In the genomic region with DNA sequence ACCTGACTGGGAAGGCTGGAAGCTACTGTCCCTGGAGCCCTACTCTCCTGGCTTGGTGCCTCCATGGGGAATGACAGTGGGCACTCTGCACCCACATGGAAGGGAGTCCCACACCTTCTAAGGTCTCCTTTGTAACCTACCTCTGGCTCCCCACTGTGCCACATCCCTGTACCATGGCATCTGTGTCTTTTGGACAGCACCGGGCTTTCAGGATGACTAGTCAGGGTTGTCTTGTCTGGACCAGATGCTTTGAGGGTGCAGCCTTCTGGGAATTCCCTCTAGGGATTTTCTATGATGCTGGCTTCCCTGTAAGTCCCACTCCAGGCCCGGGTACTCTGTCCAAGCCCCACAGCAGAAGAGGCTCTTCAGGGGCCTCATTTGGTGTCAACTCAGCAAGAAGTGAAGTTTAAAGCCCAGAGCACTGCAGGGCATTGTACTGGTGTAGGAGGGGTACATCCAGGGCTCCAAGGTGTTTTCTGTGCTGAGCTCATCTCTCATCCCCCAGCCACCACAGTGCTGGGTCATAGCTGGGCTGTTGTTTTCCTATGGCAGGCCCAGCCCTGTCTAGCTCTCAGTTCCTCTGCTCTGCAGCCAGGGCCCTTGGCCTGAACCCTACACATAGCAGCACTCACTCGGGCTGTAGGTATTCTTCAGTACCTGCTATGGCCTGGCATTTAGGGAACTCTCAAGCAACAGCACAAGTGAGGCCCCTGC, we compare ENCODE assay signal across 18 cellular contexts.
DNase-seq lines count a peak whose midpoint lies in the region; ATAC-seq and TF ChIP-seq lines count a peak whose summit lies in the region.
"Had no signal": no experiment of that assay in that cellular context is flagged by ENCODE, and none has a peak within 500 bp of the region (broad histone marks: within the 10 kb centered on the region; RNA-seq: fewer than 3 reads in every experiment).

No MANE protein-coding gene starts in this region.

- no peaks in the 10 kb centered on the region for H3K36me3 ChIP-seq in esophagus squamous epithelium
- H3K36me3 ChIP-seq: heart right ventricle, SJCRH30 had no signal

- TF ChIP-seq CTCF in esophagus squamous epithelium (IDR thresholded peaks at IDR 0.05), result no peak

- no peaks in the 10 kb centered on the region for H3K9me3 Mint-ChIP-seq in activated CD4-positive, alpha-beta memory T cell treated with anti-CD3 and anti-CD28 coated beads for 36 hours
- H3K9me3 Mint-ChIP-seq in activated CD4-positive, alpha-beta memory T cell treated with anti-CD3 and anti-CD28 coated beads, Interleukin-2, amount 10 ng/mL, durations not matched to agents 7 days and 5 days, result no peaks in the 10 kb centered on the region
- no peaks in the 10 kb centered on the region for H3K9me3 Mint-ChIP-seq in stimulated activated effector memory CD8-positive, alpha-beta T cell treated with anti-CD3 and anti-CD28 coated beads, Interleukin-12 subunit alpha, Interleukin-12 subunit beta, amount 100 ng/mL, for 72 hours
- H3K9me3 Mint-ChIP-seq: neural crest cell had no signal

- no peaks in the 10 kb centered on the region for H3K9me3 ChIP-seq in esophagus squamous epithelium
- H3K9me3 ChIP-seq: A549, body of pancreas, heart right ventricle, SJCRH30 had no signal

- peak overlapping the region; percentile 50 for H3K27ac Mint-ChIP-seq in activated CD4-positive, alpha-beta memory T cell treated with anti-CD3 and anti-CD28 coated beads for 36 hours
- no peak overlapping the region for H3K27ac Mint-ChIP-seq in activated CD4-positive, alpha-beta memory T cell treated with anti-CD3 and anti-CD28 coated beads, Interleukin-2, amount 10 ng/mL, durations not matched to agents 7 days and 5 days
- H3K27ac Mint-ChIP-seq in stimulated activated effector memory CD8-positive, alpha-beta T cell treated with anti-CD3 and anti-CD28 coated beads, Interleukin-12 subunit alpha, Interleukin-12 subunit beta, amount 100 ng/mL, for 72 hours, result peak overlapping the region; percentile 82

- ATAC-seq in GM21367 (IDR thresholded peaks at IDR 0.05; ENCODE audit: unreplicated experiment) (peak; percentile 42), HG03045 (IDR thresholded peaks at IDR 0.05; ENCODE audit: unreplicated experiment) (peak; percentile 55)
- ATAC-seq in stimulated activated effector memory CD8-positive, alpha-beta T cell treated with anti-CD3 and anti-CD28 coated beads, Interleukin-12 subunit alpha, Interleukin-12 subunit beta, amount 100 ng/mL, for 72 hours, result peak; percentile 73
- ATAC-seq: A549, body of pancreas, K562 had no signal

- H3K4me1 ChIP-seq in esophagus squamous epithelium, result peaks cover 6 to 58% (median 11%) of the 10 kb centered on the region in 3 donors
- H3K4me1 ChIP-seq: A549, body of pancreas had no signal

- H3K27ac ChIP-seq in esophagus squamous epithelium, result no peak overlapping the region
- H3K27ac ChIP-seq: A549, body of pancreas, heart right ventricle, SJCRH30 had no signal

- H3K27me3 ChIP-seq in esophagus squamous epithelium, result no peaks in the 10 kb centered on the region
- H3K27me3 ChIP-seq: body of pancreas, heart right ventricle, SJCRH30 had no signal

- H3K4me3 Mint-ChIP-seq in activated CD4-positive, alpha-beta memory T cell treated with anti-CD3 and anti-CD28 coated beads for 36 hours, result no peak overlapping the region
- no peak overlapping the region for H3K4me3 Mint-ChIP-seq in activated CD4-positive, alpha-beta memory T cell treated with anti-CD3 and anti-CD28 coated beads, Interleukin-2, amount 10 ng/mL, durations not matched to agents 7 days and 5 days
- no peak overlapping the region for H3K4me3 Mint-ChIP-seq in stimulated activated effector memory CD8-positive, alpha-beta T cell treated with anti-CD3 and anti-CD28 coated beads, Interleukin-12 subunit alpha, Interleukin-12 subunit beta, amount 100 ng/mL, for 72 hours
- H3K4me3 Mint-ChIP-seq: neural crest cell had no signal

- CTCF ChIA-PET in activated CD4-positive, alpha-beta memory T cell treated with anti-CD3 and anti-CD28 coated beads for 36 hours (lab: Charles Lee), result interaction anchor here (0.9 to 1.1 kb wide), 2 partner anchors 9 to 21 kb away, joined by 3 to 5 read pairs; no protein-coding TSS in a partner anchor
- CTCF ChIA-PET in activated CD4-positive, alpha-beta memory T cell treated with anti-CD3 and anti-CD28 coated beads, Interleukin-2, amount 10 ng/mL, durations not matched to agents 7 days and 5 days (lab: Charles Lee), result no interaction called here

- peaks cover 5% of the 10 kb centered on the region for H3K36me3 Mint-ChIP-seq in activated CD4-positive, alpha-beta memory T cell treated with anti-CD3 and anti-CD28 coated beads for 36 hours
- peaks cover 29% of the 10 kb centered on the region for H3K36me3 Mint-ChIP-seq in activated CD4-positive, alpha-beta memory T cell treated with anti-CD3 and anti-CD28 coated beads, Interleukin-2, amount 10 ng/mL, durations not matched to agents 7 days and 5 days (ENCODE audit: low read depth)
- no peaks in the 10 kb centered on the region for H3K36me3 Mint-ChIP-seq in stimulated activated effector memory CD8-positive, alpha-beta T cell treated with anti-CD3 and anti-CD28 coated beads, Interleukin-12 subunit alpha, Interleukin-12 subunit beta, amount 100 ng/mL, for 72 hours

- H3K4me3 ChIP-seq in esophagus squamous epithelium, result no peak overlapping the region
- H3K4me3 ChIP-seq: A549, body of pancreas, heart right ventricle, K562, SJCRH30 had no signal

- DNase-seq in activated CD4-positive, alpha-beta memory T cell treated with anti-CD3 and anti-CD28 coated beads for 36 hours, result peak; percentile 38
- no peak for DNase-seq in activated CD4-positive, alpha-beta memory T cell treated with anti-CD3 and anti-CD28 coated beads, Interleukin-2, amount 10 ng/mL, durations not matched to agents 7 days and 5 days
- no peak for DNase-seq in stimulated activated effector memory CD8-positive, alpha-beta T cell treated with anti-CD3 and anti-CD28 coated beads, Interleukin-12 subunit alpha, Interleukin-12 subunit beta, amount 100 ng/mL, for 72 hours (ENCODE audit: low spot score in 2 of 2)
- DNase-seq in activated CD8-positive, alpha-beta memory T cell treated with anti-CD3 and anti-CD28 coated beads, Interleukin-2, amount 50 U/mL, for 48 hours, result no peak
- DNase-seq in NCI-H524 treated with DMSO at 0.1 percent for 48 hours (lab: John Stamatoyannopoulos, UW) (no peak), esophagus squamous epithelium (lab: John Stamatoyannopoulos, UW) (no peak)
- DNase-seq: activated CD8-positive, alpha-beta memory T cell treated with anti-CD3 and anti-CD28 coated beads for 24 hours; body of pancreas; heart right ventricle; islet precursor cell; mesenchymal stem cell; NCI-H1048; SJCRH30 had no signal

- POLR2A ChIA-PET in activated CD4-positive, alpha-beta memory T cell treated with anti-CD3 and anti-CD28 coated beads for 36 hours (lab: Charles Lee), result interaction anchor here (1.0 kb wide), 1 partner anchor 9 kb away, joined by 3 read pairs; no protein-coding TSS in a partner anchor
- POLR2A ChIA-PET in activated CD4-positive, alpha-beta memory T cell treated with anti-CD3 and anti-CD28 coated beads, Interleukin-2, amount 10 ng/mL, durations not matched to agents 7 days and 5 days (lab: Charles Lee), result interaction anchor here (1.1 to 13.5 kb wide), 2 partner anchors 10 to 12 kb away, joined by 3 to 132 read pairs; no protein-coding TSS in a partner anchor

- TF ChIP-seq POLR2A in esophagus squamous epithelium (IDR thresholded peaks at IDR 0.05), result no peak

- WGBS in esophagus squamous epithelium, 2 donors, result 83 to 88% methylated on average over 1 to 2 of the region's 3 CpGs

- H3K4me1 Mint-ChIP-seq in activated CD4-positive, alpha-beta memory T cell treated with anti-CD3 and anti-CD28 coated beads for 36 hours (ENCODE audit: low read depth), result peaks cover 48% of the 10 kb centered on the region
- H3K4me1 Mint-ChIP-seq in activated CD4-positive, alpha-beta memory T cell treated with anti-CD3 and anti-CD28 coated beads, Interleukin-2, amount 10 ng/mL, durations not matched to agents 7 days and 5 days, result peaks cover 92% of the 10 kb centered on the region
- H3K4me1 Mint-ChIP-seq in stimulated activated effector memory CD8-positive, alpha-beta T cell treated with anti-CD3 and anti-CD28 coated beads, Interleukin-12 subunit alpha, Interleukin-12 subunit beta, amount 100 ng/mL, for 72 hours, result peaks cover 44% of the 10 kb centered on the region

- H3K27me3 Mint-ChIP-seq in activated CD4-positive, alpha-beta memory T cell treated with anti-CD3 and anti-CD28 coated beads for 36 hours, result no peaks in the 10 kb centered on the region
- H3K27me3 Mint-ChIP-seq in activated CD4-positive, alpha-beta memory T cell treated with anti-CD3 and anti-CD28 coated beads, Interleukin-2, amount 10 ng/mL, durations not matched to agents 7 days and 5 days, result no peaks in the 10 kb centered on the region

- intact Hi-C loops in activated CD4-positive, alpha-beta memory T cell treated with anti-CD3 and anti-CD28 coated beads for 36 hours (cut with micrococcal nuclease), result loop anchor here (1.0 kb wide), 1 partner anchor 9 kb away; no protein-coding TSS in a partner anchor
- intact Hi-C loops in esophagus squamous epithelium (cut with DNase I), result no loop called here
